In genomic region chr17:50365165-50365564, GRCh38 we compare ENCODE assay signal across 25 cellular contexts. TPM values are rescaled to one million over a fixed set of nuclear protein-coding genes. Genes with fewer than 3 reads are reported as not detected.
DNase-seq lines count a peak whose midpoint lies in the region; ATAC-seq and TF ChIP-seq lines count a peak whose summit lies in the region.
"Had no signal": no experiment of that assay in that cellular context is flagged by ENCODE, and none has a peak within 500 bp of the region (broad histone marks: within the 10 kb centered on the region; RNA-seq: fewer than 3 reads in every experiment).

No MANE protein-coding gene starts in this region.

- peaks cover 0 to 10% of the 10 kb centered on the region in 2 donors for H3K36me3 Mint-ChIP-seq in activated naive CD4-positive, alpha-beta T cell treated with anti-CD3 and anti-CD28 coated beads, Interleukin-2, amount 50 U/mL, for 72 hours
- H3K36me3 Mint-ChIP-seq in endodermal cell (ENCODE audit: low read depth), result peaks cover 36% of the 10 kb centered on the region
- H3K36me3 Mint-ChIP-seq: activated naive CD8-positive, alpha-beta T cell had no signal

- H3K36me3 ChIP-seq in endodermal cell (ENCODE audit: control insufficient read depth, insufficient read depth, low read length), result peaks cover 49% of the 10 kb centered on the region

- peaks cover 23% of the 10 kb centered on the region for H3K4me1 Mint-ChIP-seq in endodermal cell

- no peak overlapping the region for H3K4me3 Mint-ChIP-seq in endodermal cell
- H3K4me3 Mint-ChIP-seq: activated B cell treated with CpG ODN at 0.5 μM for 24 hours; activated naive CD8-positive, alpha-beta T cell; CD8-positive, alpha-beta T cell had no signal

- 17 to 59% methylated on average over 1 to 2 of the region's 2 CpGs for WGBS in endodermal cell (ENCODE audit: insufficient coverage in 1 of 2, insufficient read length in 1 of 2), 2 experiments

- ATAC-seq in activated naive CD4-positive, alpha-beta T cell treated with anti-CD3 and anti-CD28 coated beads, Interleukin-2, amount 50 U/mL, for 72 hours, result no peak
- ATAC-seq in HG03520 (IDR thresholded peaks at IDR 0.05; ENCODE audit: unreplicated experiment), result no peak
- ATAC-seq in Right ventricle myocardium inferior, result no peak
- ATAC-seq in HG03442 (IDR thresholded peaks at IDR 0.05; ENCODE audit: unreplicated experiment), result no peak
- ATAC-seq: CD8-positive, alpha-beta T cell; left colon; psoas muscle had no signal

- no peak for TF ChIP-seq CTCF in endodermal cell (conservative IDR thresholded peaks at IDR 0.05)

- peak overlapping the region; percentile 7 to 91 for H3K27ac Mint-ChIP-seq in activated naive CD4-positive, alpha-beta T cell treated with anti-CD3 and anti-CD28 coated beads, Interleukin-2, amount 50 U/mL, for 72 hours
- H3K27ac Mint-ChIP-seq in endodermal cell, result peak overlapping the region; percentile 92
- H3K27ac Mint-ChIP-seq: activated B cell treated with CpG ODN at 0.5 μM for 24 hours; activated naive CD8-positive, alpha-beta T cell; CD8-positive, alpha-beta T cell had no signal

- H3K4me3 ChIP-seq in endodermal cell (ENCODE audit: low read length), result no peak overlapping the region
- H3K4me3 ChIP-seq: hepatocyte, psoas muscle had no signal

- H3K27me3 ChIP-seq in endodermal cell (ENCODE audit: control insufficient read depth, insufficient read depth, low read length, poor library complexity, severe bottlenecking), result no peaks in the 10 kb centered on the region
- H3K27me3 ChIP-seq: hepatocyte had no signal

- peaks cover 16% of the 10 kb centered on the region for H3K4me1 ChIP-seq in endodermal cell (ENCODE audit: control insufficient read depth, insufficient read depth, low read length)

- intact Hi-C loops in Right ventricle myocardium inferior (cut with DNase I), result no loop called here

- no peak overlapping the region for H3K27ac ChIP-seq in endodermal cell (ENCODE audit: low read depth, low read length)
- H3K27ac ChIP-seq: hepatocyte, psoas muscle had no signal

- DNase-seq in activated naive CD4-positive, alpha-beta T cell treated with anti-CD3 and anti-CD28 coated beads, Interleukin-2, amount 50 U/mL, for 72 hours (ENCODE audit: low spot score in 2 of 2), result no peak
- no peak for DNase-seq in activated naive CD4-positive, alpha-beta T cell treated with anti-CD3 and anti-CD28 coated beads, Interleukin-2, amount 50 U/mL, for 16 hours
- DNase-seq in NCI-H524 (lab: John Stamatoyannopoulos, UW), result peak; percentile 79 to 92
- DNase-seq in endodermal cell, result peak; percentile 56
- DNase-seq in mucosa of gallbladder (ENCODE audit: low spot score), result no peak
- DNase-seq in Right ventricle myocardium inferior (ENCODE audit: missing footprints), result no peak
- DNase-seq: activated B cell treated with CpG ODN at 0.5 μM for 24 hours; activated CD8-positive, alpha-beta memory T cell treated with anti-CD3 and anti-CD28 coated beads, Interleukin-2, amount 50 U/mL, for 48 hours; anterior cingulate cortex; CD8-positive, alpha-beta T cell; dermis blood vessel endothelial cell; GOT3; NCI-H1105 treated with DMSO at 0.1 percent for 48 hours; NCI-H2081 treated with DMSO at 0.1 percent for 48 hours; nucleus accumbens; psoas muscle; SIG-M5; stimulated activated CD4-positive, alpha-beta T cell treated with anti-CD3 and anti-CD28 coated beads, Interleukin-15, amount 100 ng/mL, for 24 hours; stimulated activated naive CD4-positive, alpha-beta T cell had no signal

- H3K9me3 Mint-ChIP-seq in activated naive CD4-positive, alpha-beta T cell treated with anti-CD3 and anti-CD28 coated beads, Interleukin-2, amount 50 U/mL, for 72 hours, result no peaks in the 10 kb centered on the region
- H3K9me3 Mint-ChIP-seq in endodermal cell, result no peaks in the 10 kb centered on the region
- H3K9me3 Mint-ChIP-seq: activated B cell treated with CpG ODN at 0.5 μM for 24 hours; activated T-helper 2 cell treated with anti-CD3 and anti-CD28 coated beads, Interferon-gamma antibody, Interleukin-2, Interleukin-4, amounts not matched to agents 10 μg/mL and 5 μg/mL and 100 μg/mL, durations not matched to agents 14 hours and 24 hours and 36 hours; CD8-positive, alpha-beta T cell had no signal

- no peaks in the 10 kb centered on the region for H3K9me3 ChIP-seq in endodermal cell (ENCODE audit: control insufficient read depth, low read length)
- H3K9me3 ChIP-seq: psoas muscle had no signal

- H3K9ac ChIP-seq in endodermal cell (ENCODE audit: extremely low read depth, low read length, poor library complexity, severe bottlenecking), result no peak overlapping the region

- H3K27me3 Mint-ChIP-seq in endodermal cell (ENCODE audit: insufficient read depth), result no peaks in the 10 kb centered on the region
- H3K27me3 Mint-ChIP-seq: activated B cell treated with CpG ODN at 0.5 μM for 24 hours; activated naive CD8-positive, alpha-beta T cell had no signal

RNA-seq across cellular contexts. Expression of gene MRPL27, which starts 7.8 kb away (rescaled TPM):
- 10 to 100 TPM; 63.6 to 91.4 TPM for total RNA-seq in activated naive CD4-positive, alpha-beta T cell treated with anti-CD3 and anti-CD28 coated beads, Interleukin-2, amount 50 U/mL, for 72 hours
- 10 to 100 TPM; 70.9 to 76.7 TPM for total RNA-seq in endodermal cell
- 69.7 TPM for polyA plus RNA-seq in endodermal cell (2013, experiment 1 of 2)
- 62.0 TPM for polyA plus RNA-seq in endodermal cell (2013, experiment 2 of 2)
- total RNA-seq in mucosa of gallbladder, result 55.5 TPM
- total RNA-seq in Right ventricle myocardium inferior, result 85.0 TPM

RNA-seq across cellular contexts. Expression of gene EME1, which starts 7.9 kb away (rescaled TPM):
- total RNA-seq in activated naive CD4-positive, alpha-beta T cell treated with anti-CD3 and anti-CD28 coated beads, Interleukin-2, amount 50 U/mL, for 72 hours, result 100 to 1,000 TPM in 1 of 2 donors, 10 to 100 TPM in 1; 45.9 to 101 TPM
- total RNA-seq in endodermal cell (10 to 100 TPM; 14.1 to 26.8 TPM), mucosa of gallbladder (1.4 TPM), Right ventricle myocardium inferior (0.60 TPM)
- 26.3 TPM for polyA plus RNA-seq in endodermal cell (2013, experiment 1 of 2)
- 24.8 TPM for polyA plus RNA-seq in endodermal cell (2013, experiment 2 of 2)

RNA-seq across cellular contexts. Expression of gene XYLT2, which starts 19.2 kb away (rescaled TPM):
- total RNA-seq in activated naive CD4-positive, alpha-beta T cell treated with anti-CD3 and anti-CD28 coated beads, Interleukin-2, amount 50 U/mL, for 72 hours, result 10 to 100 TPM; 31.5 to 32.7 TPM
- total RNA-seq in endodermal cell, result 10 to 100 TPM; 54.1 to 65.9 TPM
- 20.9 TPM for polyA plus RNA-seq in endodermal cell (2013, experiment 1 of 2)
- 22.1 TPM for polyA plus RNA-seq in endodermal cell (2013, experiment 2 of 2)
- 37.0 TPM for total RNA-seq in mucosa of gallbladder
- 16.4 TPM for total RNA-seq in Right ventricle myocardium inferior

RNA-seq across cellular contexts. Expression of gene LRRC59, which starts 32.2 kb away (rescaled TPM):
- total RNA-seq in activated naive CD4-positive, alpha-beta T cell treated with anti-CD3 and anti-CD28 coated beads, Interleukin-2, amount 50 U/mL, for 72 hours, result 10 to 100 TPM; 40.3 to 66.7 TPM
- total RNA-seq in endodermal cell (10 to 100 TPM; 87.9 to 98.2 TPM), mucosa of gallbladder (71.2 TPM), Right ventricle myocardium inferior (24.5 TPM)
- 79.9 TPM for polyA plus RNA-seq in endodermal cell (2013, experiment 1 of 2)
- polyA plus RNA-seq in endodermal cell (2013, experiment 2 of 2), result 86.0 TPM

Comparison
In these comparisons a context has a peak if more than half of its experiments do, and no peak if none do; other contexts are left out.
1. DNase-seq: peak in NCI-H524 (2 of 2) and endodermal cell (single experiment); none in activated naive CD4-positive, alpha-beta T cell treated with anti-CD3 and anti-CD28 coated beads, Interleukin-2, amount 50 U/mL, for 72 hours (0 of 2), activated naive CD4-positive, alpha-beta T cell treated with anti-CD3 and anti-CD28 coated beads, Interleukin-2, amount 50 U/mL, for 16 hours (single experiment), mucosa of gallbladder (single experiment) and Right ventricle myocardium inferior (single experiment).